Comparison of ENCODE assay signal across 1 cellular context in the genomic region with DNA sequence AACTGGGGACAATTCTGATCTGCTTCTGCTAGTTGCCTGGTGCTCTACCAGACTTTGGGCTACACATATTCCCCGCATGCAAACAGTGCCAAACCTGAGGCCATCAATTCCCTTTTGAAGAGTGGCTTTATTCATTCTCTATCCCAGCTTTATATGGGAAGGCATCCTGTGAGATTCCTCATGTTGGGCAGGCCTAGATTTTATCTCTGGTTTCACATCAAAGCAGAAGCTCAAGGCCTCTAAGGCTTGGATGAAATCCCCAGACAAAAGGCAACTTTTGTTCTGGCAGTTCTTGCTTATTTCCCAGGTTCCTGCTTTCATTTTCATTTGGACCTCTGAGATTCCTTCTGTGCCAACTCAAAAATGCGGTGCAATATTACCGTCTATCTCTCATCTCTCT.
TF ChIP-seq lines count a peak whose summit lies in the region.

No MANE protein-coding gene starts in this region.

TF ChIP-seq in GM23338, 12 proteins besides CTCF, POLR2A, EP300 and RAD21 (continued from another document):
- TF ChIP-seq REST (IDR thresholded peaks at IDR 0.05; ENCODE audit: unreplicated experiment): no peak
- no peak for TF ChIP-seq JUNB (IDR thresholded peaks at IDR 0.05; ENCODE audit: unreplicated experiment)
- TF ChIP-seq ZNF331 (CRISPR knock-in tag; IDR thresholded peaks at IDR 0.05; ENCODE audit: low read depth): no peak
- no peak for TF ChIP-seq ZNF462 (CRISPR knock-in tag; IDR thresholded peaks at IDR 0.05)
- TF ChIP-seq POLR2AphosphoS5 (IDR thresholded peaks at IDR 0.05; ENCODE audit: low read depth): no peak
- TF ChIP-seq NANOG (IDR thresholded peaks at IDR 0.05; ENCODE audit: borderline replicate concordance): no peak
